In the genomic region with DNA sequence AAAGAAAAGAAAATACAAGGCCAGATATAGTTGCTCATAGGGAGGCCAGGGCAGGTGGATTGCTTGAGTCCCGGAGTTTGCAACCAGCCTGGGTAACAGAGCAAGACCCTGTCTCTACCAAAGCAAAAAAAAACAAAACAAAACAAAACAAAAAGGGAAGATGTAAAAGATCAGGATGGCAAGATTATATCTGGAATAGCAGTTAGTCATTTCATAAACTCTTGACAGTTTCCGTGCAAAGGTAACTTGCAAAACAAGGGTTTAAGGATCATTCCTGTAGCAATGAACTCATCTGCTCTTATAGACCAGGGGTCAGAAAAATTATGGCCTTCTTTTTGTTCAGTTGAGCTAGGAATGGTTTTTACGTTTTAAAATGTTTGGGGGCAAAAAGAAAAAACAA, we compare ENCODE assay signal across 16 cellular contexts.
"Had no signal": no experiment of that assay in that cellular context is flagged by ENCODE, and none has a peak within 500 bp of the region (broad histone marks: within the 10 kb centered on the region; RNA-seq: fewer than 3 reads in every experiment).

No MANE protein-coding gene starts in this region.

- H3K9me3 ChIP-seq: ascending aorta, lower lobe of right lung, SJCRH30, spleen, tibial artery had no signal

- H3K4me3 ChIP-seq: ascending aorta, coronary artery, lower lobe of right lung, SJCRH30, spleen, tibial artery had no signal

- H3K27ac ChIP-seq: ascending aorta, coronary artery, lower lobe of right lung, SJCRH30, tibial artery had no signal

- H3K4me1 Mint-ChIP-seq: mesothelial cell of epicardium, nephron progenitor cell had no signal

- H3K4me1 ChIP-seq: SJCRH30 had no signal

- H3K27me3 ChIP-seq: ascending aorta, SJCRH30, spleen, tibial artery had no signal

- H3K9me3 Mint-ChIP-seq: mesothelial cell of epicardium, nephron progenitor cell had no signal

- H3K4me3 Mint-ChIP-seq: mesothelial cell of epicardium, nephron progenitor cell had no signal

- H3K27ac Mint-ChIP-seq: mesothelial cell of epicardium, nephron progenitor cell had no signal

- ATAC-seq: lower lobe of right lung had no signal

- DNase-seq: activated effector memory CD4-positive, alpha-beta T cell treated with Interleukin-2 at 50 U/mL for 16 hours; activated naive CD4-positive, alpha-beta T cell treated with anti-CD3 and anti-CD28 coated beads, Interleukin-2, amount 50 U/mL, for 16 hours; erythroblast; hypothalamus; islet precursor cell; lower lobe of right lung; nephron progenitor cell; nucleus accumbens; posterior cingulate gyrus; SJCRH30; spleen; stimulated activated naive CD4-positive, alpha-beta T cell; tibial artery had no signal
